15 cellular contexts compared by ENCODE assay signal in the genomic region with DNA sequence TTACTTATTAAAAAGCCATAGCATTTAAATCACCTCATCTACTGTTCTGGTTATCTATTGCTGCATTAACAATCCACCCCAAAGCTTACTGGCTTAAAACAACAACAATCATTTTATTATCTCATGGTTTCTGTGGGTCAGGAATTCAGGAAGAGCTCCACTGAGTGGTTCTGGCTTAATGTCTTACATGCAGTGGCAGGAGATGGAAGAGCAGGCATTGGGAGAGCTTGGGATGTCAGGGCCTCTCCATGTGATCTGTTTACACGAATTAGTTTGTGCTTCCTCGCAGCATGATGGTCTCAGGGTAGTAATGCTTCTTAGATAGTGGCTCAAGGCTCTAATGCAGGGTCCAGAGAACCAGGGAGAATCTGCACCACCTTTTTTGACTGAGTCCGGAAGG. TPM values are rescaled to one million over a fixed set of nuclear protein-coding genes. Genes with fewer than 3 reads are reported as not detected.
DNase-seq lines count a peak whose midpoint lies in the region; ATAC-seq and TF ChIP-seq lines count a peak whose summit lies in the region.
"Had no signal": no experiment of that assay in that cellular context is flagged by ENCODE, and none has a peak within 500 bp of the region (broad histone marks: within the 10 kb centered on the region; RNA-seq: fewer than 3 reads in every experiment).

No MANE protein-coding gene starts in this region.

- H3K36me3 Mint-ChIP-seq in CD8-positive, alpha-beta T cell = peaks cover 13% of the 10 kb centered on the region
- peaks cover 24% of the 10 kb centered on the region for H3K36me3 Mint-ChIP-seq in activated naive CD8-positive, alpha-beta T cell treated with anti-CD3 and anti-CD28 coated beads for 36 hours
- H3K36me3 Mint-ChIP-seq in natural killer cell treated with Interleukin-12 subunit alpha and Interleukin-12 subunit beta and Interleukin-15 and Interleukin-18, amount 100 ng/mL, for 72 hours = peaks cover 27% of the 10 kb centered on the region

- DNase-seq in CD8-positive, alpha-beta T cell = no peak
- DNase-seq in Karpas-422 (no peak), putamen (ENCODE audit: low spot score) (no peak), HuH-7.5 (ENCODE audit: low spot score) (no peak)
- no peak for DNase-seq in activated naive CD8-positive, alpha-beta T cell treated with anti-CD3 and anti-CD28 coated beads for 36 hours
- no peak for DNase-seq in natural killer cell treated with Interleukin-12 subunit alpha and Interleukin-12 subunit beta and Interleukin-15 and Interleukin-18, amount 100 ng/mL, for 72 hours (ENCODE audit: low spot score)
- DNase-seq: activated T-cell treated with anti-CD3 and anti-CD28 coated beads for 4 hours; COR-L47; effector CD8-positive, alpha-beta T cell; foreskin melanocyte; NCI-H1930; sigmoid colon; SJCRH30 had no signal

- no peak overlapping the region for H3K9ac ChIP-seq in Karpas-422 (ENCODE audit: low read length)

- H3K4me1 Mint-ChIP-seq in CD8-positive, alpha-beta T cell (ENCODE audit: low read depth) = peaks cover 21% of the 10 kb centered on the region
- peaks cover 22% of the 10 kb centered on the region for H3K4me1 Mint-ChIP-seq in activated naive CD8-positive, alpha-beta T cell treated with anti-CD3 and anti-CD28 coated beads for 36 hours
- H3K4me1 Mint-ChIP-seq in natural killer cell treated with Interleukin-12 subunit alpha and Interleukin-12 subunit beta and Interleukin-15 and Interleukin-18, amount 100 ng/mL, for 72 hours (ENCODE audit: low read depth in 2 of 2) = peaks cover 23 to 31% of the 10 kb centered on the region in 2 donors

- H3K27me3 Mint-ChIP-seq in CD8-positive, alpha-beta T cell (ENCODE audit: low read depth) = no peaks in the 10 kb centered on the region
- no peaks in the 10 kb centered on the region for H3K27me3 Mint-ChIP-seq in activated naive CD8-positive, alpha-beta T cell treated with anti-CD3 and anti-CD28 coated beads for 36 hours
- H3K27me3 Mint-ChIP-seq in natural killer cell treated with Interleukin-12 subunit alpha and Interleukin-12 subunit beta and Interleukin-15 and Interleukin-18, amount 100 ng/mL, for 72 hours = peaks cover 5 to 17% of the 10 kb centered on the region in 2 donors

- H2AFZ ChIP-seq in Karpas-422 (ENCODE audit: low read length) = peak overlapping the region; percentile 89

- H3K79me2 ChIP-seq in Karpas-422 (ENCODE audit: low read length) = no peaks in the 10 kb centered on the region

- intact Hi-C loops in CD8-positive, alpha-beta T cell (cut with DNase I, micrococcal nuclease) = no loop called here

- ATAC-seq in CD8-positive, alpha-beta T cell = no peak
- no peak for ATAC-seq in natural killer cell treated with Interleukin-12 subunit alpha and Interleukin-12 subunit beta and Interleukin-15 and Interleukin-18, amount 100 ng/mL, for 72 hours
- ATAC-seq in HG02884 (IDR thresholded peaks at IDR 0.05; ENCODE audit: unreplicated experiment) = no peak

- H3K4me1 ChIP-seq in CD8-positive, alpha-beta T cell (ENCODE audit: insufficient read depth, low read length) = peaks cover 15% of the 10 kb centered on the region
- peaks cover 2% of the 10 kb centered on the region; the same call in 1 of the 2 replicates for H3K4me1 ChIP-seq in Karpas-422 (ENCODE audit: low read length)
- H3K4me1 ChIP-seq: sigmoid colon, SJCRH30 had no signal

- H3K9me2 ChIP-seq in Karpas-422 (replicated peaks; ENCODE audit: insufficient read depth, low read length) = no peaks in the 10 kb centered on the region

- no peak overlapping the region for H3K4me2 ChIP-seq in Karpas-422 (ENCODE audit: low read depth, low read length, poor library complexity, severe bottlenecking)

- peak overlapping the region; percentile 23 for H3K4me3 Mint-ChIP-seq in CD8-positive, alpha-beta T cell
- no peak overlapping the region for H3K4me3 Mint-ChIP-seq in activated naive CD8-positive, alpha-beta T cell treated with anti-CD3 and anti-CD28 coated beads for 36 hours
- peak overlapping the region; percentile 51 for H3K4me3 Mint-ChIP-seq in natural killer cell treated with Interleukin-12 subunit alpha and Interleukin-12 subunit beta and Interleukin-15 and Interleukin-18, amount 100 ng/mL, for 72 hours

- no peak for TF ChIP-seq CTCF in CD8-positive, alpha-beta T cell (IDR thresholded peaks at IDR 0.05)

- POLR2A ChIA-PET in CD8-positive, alpha-beta T cell (lab: Charles Lee) = interaction anchor here (1.3 to 2.3 kb wide), 3 partner anchors 15 to 97 kb away, joined by 3 to 22 read pairs (median 4); a partner anchor contains a TSS

- H3K27ac Mint-ChIP-seq in CD8-positive, alpha-beta T cell = peak overlapping the region; percentile 60
- H3K27ac Mint-ChIP-seq in activated naive CD8-positive, alpha-beta T cell treated with anti-CD3 and anti-CD28 coated beads for 36 hours = peak overlapping the region; percentile 39
- H3K27ac Mint-ChIP-seq in natural killer cell treated with Interleukin-12 subunit alpha and Interleukin-12 subunit beta and Interleukin-15 and Interleukin-18, amount 100 ng/mL, for 72 hours = peak overlapping the region; percentile 88 to 98

- peak overlapping the region; percentile 6 for H3K4me3 ChIP-seq in CD8-positive, alpha-beta T cell (ENCODE audit: low read depth, low read length)
- no peak overlapping the region for H3K4me3 ChIP-seq in Karpas-422 (ENCODE audit: low read length)
- H3K4me3 ChIP-seq: sigmoid colon, SJCRH30 had no signal

- peaks cover 4% of the 10 kb centered on the region for H3K9me3 ChIP-seq in CD8-positive, alpha-beta T cell (ENCODE audit: low read length)
- peaks cover 11% of the 10 kb centered on the region for H3K9me3 ChIP-seq in Karpas-422 (ENCODE audit: low read length)
- H3K9me3 ChIP-seq: sigmoid colon had no signal

- H3K27ac ChIP-seq in CD8-positive, alpha-beta T cell (ENCODE audit: low read depth, low read length) = no peak overlapping the region
- H3K27ac ChIP-seq in Karpas-422 (ENCODE audit: low read length) = no peak overlapping the region
- H3K27ac ChIP-seq: sigmoid colon, SJCRH30, VCaP had no signal

- no peaks in the 10 kb centered on the region for H3K36me3 ChIP-seq in CD8-positive, alpha-beta T cell (ENCODE audit: insufficient read depth, low read length)
- H3K36me3 ChIP-seq in Karpas-422 (ENCODE audit: insufficient read depth, low read length) = peaks cover 3% of the 10 kb centered on the region; the same call in 1 of the 2 replicates
- H3K36me3 ChIP-seq: sigmoid colon, SJCRH30 had no signal

- no peaks in the 10 kb centered on the region for H3K27me3 ChIP-seq in CD8-positive, alpha-beta T cell (ENCODE audit: insufficient read depth, low read length)
- no peaks in the 10 kb centered on the region for H3K27me3 ChIP-seq in Karpas-422 (ENCODE audit: low read length)
- H3K27me3 ChIP-seq: sigmoid colon, SJCRH30 had no signal

- H4K20me1 ChIP-seq in Karpas-422 (ENCODE audit: insufficient read depth, low read depth, low read length) = no peaks in the 10 kb centered on the region

- CTCF ChIA-PET in CD8-positive, alpha-beta T cell (lab: Charles Lee) = interaction anchor here (1.2 kb wide), 1 partner anchor 13 kb away, joined by 3 read pairs; no protein-coding TSS in a partner anchor

- peaks cover 16% of the 10 kb centered on the region for H3K9me3 Mint-ChIP-seq in CD8-positive, alpha-beta T cell
- H3K9me3 Mint-ChIP-seq in activated naive CD8-positive, alpha-beta T cell treated with anti-CD3 and anti-CD28 coated beads for 36 hours = peaks cover 27% of the 10 kb centered on the region
- H3K9me3 Mint-ChIP-seq in natural killer cell treated with Interleukin-12 subunit alpha and Interleukin-12 subunit beta and Interleukin-15 and Interleukin-18, amount 100 ng/mL, for 72 hours = peaks cover 10% of the 10 kb centered on the region

RNA-seq across cellular contexts. Expression of a gene that starts 14.4 kb away (rescaled TPM):
- total RNA-seq in CD8-positive, alpha-beta T cell = 100 to 1,000 TPM; 202 to 205 TPM
- total RNA-seq in Karpas-422 (2014; rRNA removed; shearing (Covaris generic); ENCODE audit: low replicate concordance) = 34.6 and 57.0 TPM in 2 replicates
- total RNA-seq in activated naive CD8-positive, alpha-beta T cell treated with anti-CD3 and anti-CD28 coated beads for 36 hours = 10 to 100 TPM; 61.5 to 62.4 TPM
- 10 to 100 TPM; 26.7 to 77.0 TPM for total RNA-seq in natural killer cell treated with Interleukin-12 subunit alpha and Interleukin-12 subunit beta and Interleukin-15 and Interleukin-18, amount 100 ng/mL, for 72 hours

Comparison
In these comparisons a context has a peak if more than half of its experiments do, and no peak if none do; other contexts are left out.
1. H3K27ac Mint-ChIP-seq: peak in every context shown above with its lines; median percentile 93 in natural killer cell treated with Interleukin-12 subunit alpha and Interleukin-12 subunit beta and Interleukin-15 and Interleukin-18, amount 100 ng/mL, for 72 hours; 60 in CD8-positive, alpha-beta T cell; 39 in activated naive CD8-positive, alpha-beta T cell treated with anti-CD3 and anti-CD28 coated beads for 36 hours.